ENCODE assay signal across 10 cellular contexts in the genomic region with DNA sequence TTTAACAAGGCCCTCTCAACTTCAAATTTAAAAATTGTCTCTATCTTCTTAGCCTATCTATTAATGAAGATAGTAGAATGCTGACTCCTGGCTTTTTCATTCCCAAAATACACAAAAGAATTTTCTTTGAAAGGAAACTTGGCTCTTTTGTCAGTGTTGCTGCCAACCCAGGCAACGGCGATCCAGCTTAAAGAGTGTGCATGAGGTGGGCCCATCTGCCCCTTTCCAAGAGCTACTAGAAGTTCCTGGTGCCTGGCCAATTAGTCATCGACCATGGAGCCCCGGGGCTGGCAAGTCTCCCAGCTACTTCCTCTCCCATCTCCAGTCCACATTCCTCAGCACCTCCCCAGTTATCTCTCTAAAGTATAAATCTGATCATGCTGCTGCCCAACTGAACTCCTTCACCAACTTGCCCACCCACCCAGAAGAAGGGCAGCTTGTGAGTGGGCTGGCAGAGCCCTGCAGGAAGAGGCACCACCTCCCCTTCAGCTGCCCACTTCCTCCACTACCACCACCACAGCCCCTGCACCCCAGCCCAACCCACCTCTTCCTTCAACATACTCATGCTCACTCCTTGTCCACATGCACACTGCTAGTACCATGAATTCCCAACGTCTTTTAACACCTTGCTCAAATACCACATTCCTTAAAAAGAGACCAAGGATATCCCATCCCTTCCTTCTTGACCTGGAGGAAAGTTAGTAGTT.
DNase-seq lines count a peak whose midpoint lies in the region; ATAC-seq and TF ChIP-seq lines count a peak whose summit lies in the region.
"Had no signal": no experiment of that assay in that cellular context is flagged by ENCODE, and none has a peak within 500 bp of the region (broad histone marks: within the 10 kb centered on the region; RNA-seq: fewer than 3 reads in every experiment).

No MANE protein-coding gene starts in this region.

- no peak for TF ChIP-seq CTCF in gastrocnemius medialis (IDR thresholded peaks at IDR 0.05 in 4 of 5, conservative IDR thresholded peaks at IDR 0.05 in 1 of 5)

- H3K9me3 ChIP-seq in SJSA1 (replicated peaks), result no peaks in the 10 kb centered on the region
- H3K9me3 ChIP-seq in gastrocnemius medialis, result no peaks in the 10 kb centered on the region

- H3K4me3 ChIP-seq in SJSA1 (no peak overlapping the region), gastrocnemius medialis (no peak overlapping the region)

- intact Hi-C loops in gastrocnemius medialis (cut with DNase I; ENCODE audit: low total_unique reads), result no loop called here

- ATAC-seq in gastrocnemius medialis, result no peak
- no peak for ATAC-seq in GM21447 (IDR thresholded peaks at IDR 0.05; ENCODE audit: unreplicated experiment)
- no peak for ATAC-seq in activated CD4-positive, CD25-positive, alpha-beta regulatory T cell treated with anti-CD3 and anti-CD28 coated beads, Interleukin-2, amount 50 U/mL, for 24 hours

- H3K27me3 ChIP-seq in SJSA1 (replicated peaks), result no peaks in the 10 kb centered on the region
- no peaks in the 10 kb centered on the region for H3K27me3 ChIP-seq in gastrocnemius medialis

- H3K27ac ChIP-seq in SJSA1 (peak overlapping the region; percentile 37; the same call in 1 of the 2 replicates), gastrocnemius medialis (no peak overlapping the region)
- H3K27ac ChIP-seq: 22Rv1, parathyroid adenoma had no signal

- TF ChIP-seq POLR2A in gastrocnemius medialis (IDR thresholded peaks at IDR 0.05), result no peak

- H3K36me3 ChIP-seq in SJSA1, result no peaks in the 10 kb centered on the region
- H3K36me3 ChIP-seq in gastrocnemius medialis, result no peaks in the 10 kb centered on the region

- in situ Hi-C loops in gastrocnemius medialis (cut with MboI; ENCODE audit: low sequenced_read_pairs in 4 of 4), result no loop called here

- peak; percentile 0 for DNase-seq in DMS79 treated with DMSO at 0.1 percent for 48 hours (lab: John Stamatoyannopoulos, UW)
- no peak for DNase-seq in DMS79 (lab: John Stamatoyannopoulos, UW)
- peak; percentile 74 to 89 for DNase-seq in SJSA1 (ENCODE audit: low read depth in 1 of 2, low spot score in 2 of 2)
- peak; percentile 90 for DNase-seq in fibroblast of the conjunctiva (ENCODE audit: low read depth)
- peak; percentile 5 to 31 for DNase-seq in gastrocnemius medialis
- no peak for DNase-seq in COR-L47 (lab: John Stamatoyannopoulos, UW)

- H3K4me1 ChIP-seq in SJSA1 (replicated peaks) (peaks cover 38% of the 10 kb centered on the region), gastrocnemius medialis (no peaks in the 10 kb centered on the region)

Comparison
In these comparisons a context has a peak if more than half of its experiments do, and no peak if none do; other contexts are left out.
1. DNase-seq: peak in DMS79 treated with DMSO at 0.1 percent for 48 hours (single experiment), SJSA1 (2 of 2), fibroblast of the conjunctiva (single experiment) and gastrocnemius medialis (2 of 2); none in DMS79 (single experiment) and COR-L47 (single experiment).